In genomic region chr19:10501971-10502523, GRCh38 we compare ENCODE assay signal across 1 cellular context.
TF ChIP-seq lines count a peak whose summit lies in the region.

No MANE protein-coding gene starts in this region.

TF ChIP-seq in endothelial cell of umbilical vein, 7 proteins besides CTCF, POLR2A, EP300 and RAD21 (continued from another document):
- TF ChIP-seq MYC (IDR thresholded peaks at IDR 0.05; ENCODE audit: low read depth, low read length) (no peak), FOS (IDR thresholded peaks at IDR 0.05; ENCODE audit: borderline replicate concordance, insufficient read depth, low read length) (no peak)
